In the genomic region with DNA sequence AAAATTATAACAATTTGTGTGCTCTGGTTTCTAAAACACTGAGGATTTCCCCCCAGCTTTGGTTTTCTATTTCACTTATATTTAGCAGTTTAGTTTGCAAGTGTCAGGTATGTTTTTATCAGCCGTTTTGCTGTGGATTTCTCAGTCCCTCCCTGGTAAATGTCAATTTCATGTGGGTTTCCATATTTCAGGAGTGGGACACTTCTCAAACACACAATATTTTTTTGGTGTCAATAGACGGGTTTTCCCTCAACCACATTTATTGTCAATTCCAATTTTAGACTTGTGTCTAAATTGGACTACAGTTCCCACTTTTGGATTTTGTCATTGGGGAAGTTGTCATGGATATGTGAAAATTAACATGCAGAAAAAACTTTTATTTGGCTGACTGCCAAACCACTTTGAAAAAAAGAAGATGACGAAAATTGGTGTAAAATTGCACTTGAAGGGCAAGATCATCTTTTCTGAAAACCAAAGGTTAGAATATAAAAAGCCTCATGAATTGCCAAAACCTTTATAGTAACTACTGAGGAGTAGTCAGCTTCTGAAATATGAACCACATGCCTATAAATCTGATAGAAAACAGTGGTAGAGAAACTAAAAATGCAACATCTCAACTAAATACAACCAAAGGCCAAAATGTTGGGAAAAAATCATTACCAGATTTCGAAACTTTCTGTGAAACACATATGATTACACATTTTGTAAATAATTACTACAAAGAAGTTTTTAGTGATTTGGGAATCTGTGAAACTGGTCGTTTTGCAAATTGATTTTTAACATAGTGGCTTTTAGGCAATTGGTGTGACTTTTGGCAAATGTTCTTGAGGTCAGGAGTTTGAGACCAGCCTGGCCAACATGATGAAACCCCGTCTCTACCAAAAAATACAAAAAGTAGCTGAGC, we compare ENCODE assay signal across 16 cellular contexts.
DNase-seq lines count a peak whose midpoint lies in the region; ATAC-seq, FAIRE-seq and TF ChIP-seq lines count a peak whose summit lies in the region.
"Had no signal": no experiment of that assay in that cellular context is flagged by ENCODE, and none has a peak within 500 bp of the region (broad histone marks: within the 10 kb centered on the region; RNA-seq: fewer than 3 reads in every experiment).

No MANE protein-coding gene starts in this region.

- peak; percentile 47 for DNase-seq in EL
- peak; percentile 77 for DNase-seq in LHCN-M2 (ENCODE audit: low read depth)
- DNase-seq in astrocyte of the hippocampus (ENCODE audit: low read depth, low spot score) = peak; percentile 58
- no peak for DNase-seq in right lobe of liver
- DNase-seq in ascending aorta (ENCODE audit: low spot score in 2 of 2) = no peak
- DNase-seq in activated T-cell treated with anti-CD3 and anti-CD28 coated beads for 4 hours = no peak
- no peak for DNase-seq in frontal cortex (ENCODE audit: low spot score in 2 of 2)
- DNase-seq in NCI-H748 treated with DMSO at 0.1 percent for 48 hours (lab: John Stamatoyannopoulos, UW) = no peak
- DNase-seq: activated CD8-positive, alpha-beta memory T cell treated with anti-CD3 and anti-CD28 coated beads for 24 hours; amniotic stem cell; DMS53; kidney; NCI-H82; stimulated activated CD4-positive, alpha-beta T cell treated with anti-CD3 and anti-CD28 coated beads, Interleukin-2, amount 100 ng/mL, for 24 hours; T-helper 2 cell had no signal

- FAIRE-seq in frontal cortex (lab: Jason Lieb, UNC) = no peak
- FAIRE-seq: kidney had no signal

- H3K27ac ChIP-seq in right lobe of liver (no peak overlapping the region), ascending aorta (no peak overlapping the region)
- H3K27ac ChIP-seq: neutrophil had no signal

- H3K36me3 ChIP-seq in right lobe of liver = no peaks in the 10 kb centered on the region
- no peaks in the 10 kb centered on the region for H3K36me3 ChIP-seq in ascending aorta
- H3K36me3 ChIP-seq: neutrophil had no signal

- no peak for TF ChIP-seq POLR2A in right lobe of liver (IDR thresholded peaks at IDR 0.05)

- ATAC-seq in right lobe of liver = peak; percentile 48 to 77 (median 65)

- TF ChIP-seq CTCF in right lobe of liver (IDR thresholded peaks at IDR 0.05) = no peak
- no peak for TF ChIP-seq CTCF in ascending aorta (IDR thresholded peaks at IDR 0.05)

- H3K4me3 ChIP-seq in right lobe of liver (no peak overlapping the region), ascending aorta (no peak overlapping the region)

- no peaks in the 10 kb centered on the region for H3K9me3 ChIP-seq in right lobe of liver
- no peaks in the 10 kb centered on the region for H3K9me3 ChIP-seq in ascending aorta
- H3K9me3 ChIP-seq: neutrophil had no signal

- H3K27me3 ChIP-seq in right lobe of liver (no peaks in the 10 kb centered on the region), ascending aorta (no peaks in the 10 kb centered on the region)

- H3K4me1 ChIP-seq in right lobe of liver (peaks cover 0 to 19% (median 6%) of the 10 kb centered on the region in 4 donors), ascending aorta (no peaks in the 10 kb centered on the region)

- intact Hi-C loops in right lobe of liver (cut with DNase I) (no loop called here), ascending aorta (cut with DNase I) (no loop called here)

- 27% methylated on average over 5 of the region's 6 CpGs for WGBS in right lobe of liver (ENCODE audit: insufficient coverage, low coverage, low lambda C conversion rate, missing lambda C conversion rate)

Comparison
In these comparisons a context has a peak if more than half of its experiments do, and no peak if none do; other contexts are left out.
1. DNase-seq: peak in EL (single experiment), LHCN-M2 (single experiment) and astrocyte of the hippocampus (single experiment); none in right lobe of liver (0 of 3), ascending aorta (0 of 2), activated T-cell treated with anti-CD3 and anti-CD28 coated beads for 4 hours (single experiment), frontal cortex (0 of 2) and NCI-H748 treated with DMSO at 0.1 percent for 48 hours (single experiment).